Comparison of ENCODE assay signal across 2 cellular contexts in the genomic region with DNA sequence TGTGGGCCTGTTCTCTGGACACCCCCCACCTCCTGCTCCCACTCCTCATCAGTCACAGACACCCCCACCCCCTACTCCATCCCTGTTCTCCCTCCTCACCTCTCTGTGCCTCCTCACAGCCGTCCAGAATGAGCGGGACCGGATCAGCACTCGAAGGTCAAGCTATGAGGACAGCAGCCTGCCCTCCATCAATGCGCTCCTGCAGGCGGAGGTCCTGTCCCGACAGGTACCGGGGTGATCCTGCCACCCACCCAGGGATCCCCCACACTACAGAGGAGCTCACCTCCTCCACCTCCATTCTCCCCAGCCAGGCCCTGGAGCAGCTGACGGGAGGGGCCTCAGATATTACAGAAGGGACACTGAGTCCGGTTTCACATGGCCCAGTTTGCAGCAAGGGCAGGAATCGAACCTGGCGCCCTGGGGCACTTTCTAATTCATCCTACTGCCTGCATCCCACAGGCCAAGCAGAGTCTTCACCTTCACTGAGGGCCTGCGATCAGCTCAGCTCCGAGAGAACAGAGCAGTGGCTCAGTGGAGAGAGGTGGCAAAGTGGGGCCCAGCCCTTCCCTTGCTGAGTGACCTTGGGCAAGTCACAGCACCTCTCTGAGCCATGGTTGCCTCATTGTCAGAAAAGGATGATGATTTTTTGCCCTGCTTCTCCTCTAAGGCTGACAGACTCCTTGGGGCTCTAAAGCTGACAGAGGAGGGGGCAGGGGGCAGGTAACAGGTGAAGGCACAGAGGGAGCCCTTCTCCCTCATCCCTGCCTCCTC.
TF ChIP-seq lines count a peak whose summit lies in the region.

No MANE protein-coding gene starts in this region.

TF ChIP-seq in HepG2, 621 proteins besides CTCF, POLR2A, EP300 and RAD21 (continues in another document):
- peak; percentile 66; the same call in 1 of the 2 replicates for TF ChIP-seq HIVEP1 (CRISPR knock-in tag; IDR thresholded peaks at IDR 0.05)
- peak; percentile 81; the same call in 1 of the 2 replicates for TF ChIP-seq WIZ (CRISPR knock-in tag; IDR thresholded peaks at IDR 0.05)
- no peak for TF ChIP-seq ATF7 (IDR thresholded peaks at IDR 0.05)
- 0 out of 2 replicates have a peak, but pooled peaks have one; percentile 13 for TF ChIP-seq ATF7 (CRISPR knock-in tag; IDR thresholded peaks at IDR 0.05)
- TF ChIP-seq, protein P1, sequence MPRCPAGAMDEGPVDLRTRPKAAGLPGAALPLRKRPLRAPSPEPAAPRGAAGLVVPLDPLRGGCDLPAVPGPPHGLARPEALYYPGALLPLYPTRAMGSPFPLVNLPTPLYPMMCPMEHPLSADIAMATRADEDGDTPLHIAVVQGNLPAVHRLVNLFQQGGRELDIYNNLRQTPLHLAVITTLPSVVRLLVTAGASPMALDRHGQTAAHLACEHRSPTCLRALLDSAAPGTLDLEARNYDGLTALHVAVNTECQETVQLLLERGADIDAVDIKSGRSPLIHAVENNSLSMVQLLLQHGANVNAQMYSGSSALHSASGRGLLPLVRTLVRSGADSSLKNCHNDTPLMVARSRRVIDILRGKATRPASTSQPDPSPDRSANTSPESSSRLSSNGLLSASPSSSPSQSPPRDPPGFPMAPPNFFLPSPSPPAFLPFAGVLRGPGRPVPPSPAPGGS (CRISPR knock-in tag; IDR thresholded peaks at IDR 0.05): peak; percentile 39; the same call in 1 of the 2 replicates
- 0 out of 2 replicates have a peak, but pooled peaks have one; percentile 55 for TF ChIP-seq CAMTA2 (CRISPR knock-in tag; IDR thresholded peaks at IDR 0.05; ENCODE audit: borderline replicate concordance)
- no peak for TF ChIP-seq FOXK1 (CRISPR knock-in tag; IDR thresholded peaks at IDR 0.05; ENCODE audit: borderline replicate concordance, low read depth)
- no peak for TF ChIP-seq RFX1 (IDR thresholded peaks at IDR 0.05)
- peak; percentile 60; the same call in 1 of the 2 replicates for TF ChIP-seq AKAP8 (CRISPR knock-in tag; IDR thresholded peaks at IDR 0.05)
- TF ChIP-seq ZNF780A (CRISPR knock-in tag; IDR thresholded peaks at IDR 0.05): 0 out of 2 replicates have a peak, but pooled peaks have one; percentile 60
- TF ChIP-seq PAF1 (CRISPR knock-in tag; IDR thresholded peaks at IDR 0.05): peak; percentile 54
- peak; percentile 22; the same call in 1 of the 2 replicates for TF ChIP-seq SSRP1 (CRISPR knock-in tag; IDR thresholded peaks at IDR 0.05)
- TF ChIP-seq, protein P2, sequence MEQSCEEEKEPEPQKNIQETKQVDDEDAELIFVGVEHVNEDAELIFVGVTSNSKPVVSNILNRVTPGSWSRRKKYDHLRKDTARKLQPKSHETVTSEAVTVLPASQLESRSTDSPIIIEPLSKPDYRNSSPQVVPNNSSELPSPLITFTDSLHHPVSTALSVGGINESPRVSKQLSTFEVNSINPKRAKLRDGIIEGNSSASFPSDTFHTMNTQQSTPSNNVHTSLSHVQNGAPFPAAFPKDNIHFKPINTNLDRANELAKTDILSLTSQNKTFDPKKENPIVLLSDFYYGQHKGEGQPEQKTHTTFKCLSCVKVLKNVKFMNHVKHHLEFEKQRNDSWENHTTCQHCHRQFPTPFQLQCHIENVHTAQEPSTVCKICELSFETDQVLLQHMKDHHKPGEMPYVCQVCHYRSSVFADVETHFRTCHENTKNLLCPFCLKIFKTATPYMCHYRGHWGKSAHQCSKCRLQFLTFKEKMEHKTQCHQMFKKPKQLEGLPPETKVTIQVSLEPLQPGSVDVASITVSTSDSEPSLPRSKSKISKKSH (CRISPR knock-in tag; IDR thresholded peaks at IDR 0.05; ENCODE audit: borderline replicate concordance): peak; percentile 11; the same call in 1 of the 2 replicates
- TF ChIP-seq POLR2AphosphoS5 (IDR thresholded peaks at IDR 0.05; ENCODE audit: low read depth, low read length): peak; percentile 38; the same call in 1 of the 2 replicates
- TF ChIP-seq MXD1 (CRISPR knock-in tag; IDR thresholded peaks at IDR 0.05): 0 out of 2 replicates have a peak, but pooled peaks have one; percentile 35
- TF ChIP-seq PITX1 (CRISPR knock-in tag; IDR thresholded peaks at IDR 0.05): peak; percentile 44; the same call in 1 of the 2 replicates
- peak; percentile 21 for TF ChIP-seq MED8 (CRISPR knock-in tag; IDR thresholded peaks at IDR 0.05; ENCODE audit: insufficient replicate concordance)
- TF ChIP-seq ADNP (CRISPR knock-in tag; IDR thresholded peaks at IDR 0.05): peak; percentile 58; the same call in 1 of the 2 replicates
- TF ChIP-seq MZF1 (CRISPR knock-in tag; IDR thresholded peaks at IDR 0.05; ENCODE audit: borderline replicate concordance): 0 out of 2 replicates have a peak, but pooled peaks have one; percentile 57
- no peak for TF ChIP-seq ZNF253 (CRISPR knock-in tag; IDR thresholded peaks at IDR 0.05; ENCODE audit: borderline replicate concordance)
- TF ChIP-seq ZNF678 (CRISPR knock-in tag; IDR thresholded peaks at IDR 0.05): no peak
- TF ChIP-seq NONO (IDR thresholded peaks at IDR 0.05): no peak
- TF ChIP-seq NONO (CRISPR knock-in tag; conservative IDR thresholded peaks at IDR 0.05): 0 out of 2 replicates have a peak, but pooled peaks have one; percentile 19
- TF ChIP-seq, protein P3, sequence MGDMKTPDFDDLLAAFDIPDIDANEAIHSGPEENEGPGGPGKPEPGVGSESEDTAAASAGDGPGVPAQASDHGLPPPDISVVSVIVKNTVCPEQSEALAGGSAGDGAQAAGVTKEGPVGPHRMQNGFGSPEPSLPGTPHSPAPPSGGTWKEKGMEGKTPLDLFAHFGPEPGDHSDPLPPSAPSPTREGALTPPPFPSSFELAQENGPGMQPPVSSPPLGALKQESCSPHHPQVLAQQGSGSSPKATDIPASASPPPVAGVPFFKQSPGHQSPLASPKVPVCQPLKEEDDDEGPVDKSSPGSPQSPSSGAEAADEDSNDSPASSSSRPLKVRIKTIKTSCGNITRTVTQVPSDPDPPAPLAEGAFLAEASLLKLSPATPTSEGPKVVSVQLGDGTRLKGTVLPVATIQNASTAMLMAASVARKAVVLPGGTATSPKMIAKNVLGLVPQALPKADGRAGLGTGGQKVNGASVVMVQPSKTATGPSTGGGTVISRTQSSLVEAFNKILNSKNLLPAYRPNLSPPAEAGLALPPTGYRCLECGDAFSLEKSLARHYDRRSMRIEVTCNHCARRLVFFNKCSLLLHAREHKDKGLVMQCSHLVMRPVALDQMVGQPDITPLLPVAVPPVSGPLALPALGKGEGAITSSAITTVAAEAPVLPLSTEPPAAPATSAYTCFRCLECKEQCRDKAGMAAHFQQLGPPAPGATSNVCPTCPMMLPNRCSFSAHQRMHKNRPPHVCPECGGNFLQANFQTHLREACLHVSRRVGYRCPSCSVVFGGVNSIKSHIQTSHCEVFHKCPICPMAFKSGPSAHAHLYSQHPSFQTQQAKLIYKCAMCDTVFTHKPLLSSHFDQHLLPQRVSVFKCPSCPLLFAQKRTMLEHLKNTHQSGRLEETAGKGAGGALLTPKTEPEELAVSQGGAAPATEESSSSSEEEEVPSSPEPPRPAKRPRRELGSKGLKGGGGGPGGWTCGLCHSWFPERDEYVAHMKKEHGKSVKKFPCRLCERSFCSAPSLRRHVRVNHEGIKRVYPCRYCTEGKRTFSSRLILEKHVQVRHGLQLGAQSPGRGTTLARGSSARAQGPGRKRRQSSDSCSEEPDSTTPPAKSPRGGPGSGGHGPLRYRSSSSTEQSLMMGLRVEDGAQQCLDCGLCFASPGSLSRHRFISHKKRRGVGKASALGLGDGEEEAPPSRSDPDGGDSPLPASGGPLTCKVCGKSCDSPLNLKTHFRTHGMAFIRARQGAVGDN (CRISPR knock-in tag; IDR thresholded peaks at IDR 0.05): peak; percentile 77
- TF ChIP-seq ZNF333 (CRISPR knock-in tag; IDR thresholded peaks at IDR 0.05; ENCODE audit: borderline replicate concordance): peak; percentile 28; the same call in 1 of the 2 replicates

TF ChIP-seq in K562, 482 proteins besides CTCF, POLR2A, EP300 and RAD21:
- TF ChIP-seq RBM25 (IDR thresholded peaks at IDR 0.05; ENCODE audit: low read depth, low read length, severe bottlenecking) (peak; percentile 32), NR4A1 (CRISPR knock-in tag; IDR thresholded peaks at IDR 0.05) (no peak), NR4A1 (tag; IDR thresholded peaks at IDR 0.05) (no peak), RB1 (IDR thresholded peaks at IDR 0.05; ENCODE audit: low read depth) (no peak), CHCHD3 (CRISPR knock-in tag; IDR thresholded peaks at IDR 0.05) (no peak), ZFP36 (IDR thresholded peaks at IDR 0.05; ENCODE audit: low read depth, low read length, partially characterized antibody) (peak; percentile 57), BCOR (IDR thresholded peaks at IDR 0.05) (0 out of 2 replicates have a peak, but pooled peaks have one; percentile 12)
- TF ChIP-seq, protein P4, sequence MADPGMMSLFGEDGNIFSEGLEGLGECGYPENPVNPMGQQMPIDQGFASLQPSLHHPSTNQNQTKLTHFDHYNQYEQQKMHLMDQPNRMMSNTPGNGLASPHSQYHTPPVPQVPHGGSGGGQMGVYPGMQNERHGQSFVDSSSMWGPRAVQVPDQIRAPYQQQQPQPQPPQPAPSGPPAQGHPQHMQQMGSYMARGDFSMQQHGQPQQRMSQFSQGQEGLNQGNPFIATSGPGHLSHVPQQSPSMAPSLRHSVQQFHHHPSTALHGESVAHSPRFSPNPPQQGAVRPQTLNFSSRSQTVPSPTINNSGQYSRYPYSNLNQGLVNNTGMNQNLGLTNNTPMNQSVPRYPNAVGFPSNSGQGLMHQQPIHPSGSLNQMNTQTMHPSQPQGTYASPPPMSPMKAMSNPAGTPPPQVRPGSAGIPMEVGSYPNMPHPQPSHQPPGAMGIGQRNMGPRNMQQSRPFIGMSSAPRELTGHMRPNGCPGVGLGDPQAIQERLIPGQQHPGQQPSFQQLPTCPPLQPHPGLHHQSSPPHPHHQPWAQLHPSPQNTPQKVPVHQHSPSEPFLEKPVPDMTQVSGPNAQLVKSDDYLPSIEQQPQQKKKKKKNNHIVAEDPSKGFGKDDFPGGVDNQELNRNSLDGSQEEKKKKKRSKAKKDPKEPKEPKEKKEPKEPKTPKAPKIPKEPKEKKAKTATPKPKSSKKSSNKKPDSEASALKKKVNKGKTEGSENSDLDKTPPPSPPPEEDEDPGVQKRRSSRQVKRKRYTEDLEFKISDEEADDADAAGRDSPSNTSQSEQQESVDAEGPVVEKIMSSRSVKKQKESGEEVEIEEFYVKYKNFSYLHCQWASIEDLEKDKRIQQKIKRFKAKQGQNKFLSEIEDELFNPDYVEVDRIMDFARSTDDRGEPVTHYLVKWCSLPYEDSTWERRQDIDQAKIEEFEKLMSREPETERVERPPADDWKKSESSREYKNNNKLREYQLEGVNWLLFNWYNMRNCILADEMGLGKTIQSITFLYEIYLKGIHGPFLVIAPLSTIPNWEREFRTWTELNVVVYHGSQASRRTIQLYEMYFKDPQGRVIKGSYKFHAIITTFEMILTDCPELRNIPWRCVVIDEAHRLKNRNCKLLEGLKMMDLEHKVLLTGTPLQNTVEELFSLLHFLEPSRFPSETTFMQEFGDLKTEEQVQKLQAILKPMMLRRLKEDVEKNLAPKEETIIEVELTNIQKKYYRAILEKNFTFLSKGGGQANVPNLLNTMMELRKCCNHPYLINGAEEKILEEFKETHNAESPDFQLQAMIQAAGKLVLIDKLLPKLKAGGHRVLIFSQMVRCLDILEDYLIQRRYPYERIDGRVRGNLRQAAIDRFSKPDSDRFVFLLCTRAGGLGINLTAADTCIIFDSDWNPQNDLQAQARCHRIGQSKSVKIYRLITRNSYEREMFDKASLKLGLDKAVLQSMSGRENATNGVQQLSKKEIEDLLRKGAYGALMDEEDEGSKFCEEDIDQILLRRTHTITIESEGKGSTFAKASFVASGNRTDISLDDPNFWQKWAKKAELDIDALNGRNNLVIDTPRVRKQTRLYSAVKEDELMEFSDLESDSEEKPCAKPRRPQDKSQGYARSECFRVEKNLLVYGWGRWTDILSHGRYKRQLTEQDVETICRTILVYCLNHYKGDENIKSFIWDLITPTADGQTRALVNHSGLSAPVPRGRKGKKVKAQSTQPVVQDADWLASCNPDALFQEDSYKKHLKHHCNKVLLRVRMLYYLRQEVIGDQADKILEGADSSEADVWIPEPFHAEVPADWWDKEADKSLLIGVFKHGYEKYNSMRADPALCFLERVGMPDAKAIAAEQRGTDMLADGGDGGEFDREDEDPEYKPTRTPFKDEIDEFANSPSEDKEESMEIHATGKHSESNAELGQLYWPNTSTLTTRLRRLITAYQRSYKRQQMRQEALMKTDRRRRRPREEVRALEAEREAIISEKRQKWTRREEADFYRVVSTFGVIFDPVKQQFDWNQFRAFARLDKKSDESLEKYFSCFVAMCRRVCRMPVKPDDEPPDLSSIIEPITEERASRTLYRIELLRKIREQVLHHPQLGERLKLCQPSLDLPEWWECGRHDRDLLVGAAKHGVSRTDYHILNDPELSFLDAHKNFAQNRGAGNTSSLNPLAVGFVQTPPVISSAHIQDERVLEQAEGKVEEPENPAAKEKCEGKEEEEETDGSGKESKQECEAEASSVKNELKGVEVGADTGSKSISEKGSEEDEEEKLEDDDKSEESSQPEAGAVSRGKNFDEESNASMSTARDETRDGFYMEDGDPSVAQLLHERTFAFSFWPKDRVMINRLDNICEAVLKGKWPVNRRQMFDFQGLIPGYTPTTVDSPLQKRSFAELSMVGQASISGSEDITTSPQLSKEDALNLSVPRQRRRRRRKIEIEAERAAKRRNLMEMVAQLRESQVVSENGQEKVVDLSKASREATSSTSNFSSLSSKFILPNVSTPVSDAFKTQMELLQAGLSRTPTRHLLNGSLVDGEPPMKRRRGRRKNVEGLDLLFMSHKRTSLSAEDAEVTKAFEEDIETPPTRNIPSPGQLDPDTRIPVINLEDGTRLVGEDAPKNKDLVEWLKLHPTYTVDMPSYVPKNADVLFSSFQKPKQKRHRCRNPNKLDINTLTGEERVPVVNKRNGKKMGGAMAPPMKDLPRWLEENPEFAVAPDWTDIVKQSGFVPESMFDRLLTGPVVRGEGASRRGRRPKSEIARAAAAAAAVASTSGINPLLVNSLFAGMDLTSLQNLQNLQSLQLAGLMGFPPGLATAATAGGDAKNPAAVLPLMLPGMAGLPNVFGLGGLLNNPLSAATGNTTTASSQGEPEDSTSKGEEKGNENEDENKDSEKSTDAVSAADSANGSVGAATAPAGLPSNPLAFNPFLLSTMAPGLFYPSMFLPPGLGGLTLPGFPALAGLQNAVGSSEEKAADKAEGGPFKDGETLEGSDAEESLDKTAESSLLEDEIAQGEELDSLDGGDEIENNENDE (IDR thresholded peaks at IDR 0.05; ENCODE audit: low read depth, low read length): no peak
